ENCODE assay signal across 8 cellular contexts in genomic region chr18:78984941-78985784, GRCh38. TPM values are rescaled to one million over a fixed set of nuclear protein-coding genes. Genes with fewer than 3 reads are reported as not detected.
DNase-seq lines count a peak whose midpoint lies in the region; ATAC-seq and TF ChIP-seq lines count a peak whose summit lies in the region.

No MANE protein-coding gene starts in this region.

- H3K36me3 ChIP-seq in mucosa of descending colon (ENCODE audit: low read depth) = no peaks in the 10 kb centered on the region

- DNase-seq in Daoy (ENCODE audit: low read depth) (peak; percentile 58), NCI-H2029 (lab: John Stamatoyannopoulos, UW) (peak; percentile 78), cardiac fibroblast (ENCODE audit: low read depth in 2 of 2) (peak; percentile 19 to 25), mucosa of descending colon (peak in 1 of 3 donors; percentile 7), KG1 (lab: John Stamatoyannopoulos, UW) (no peak), HCEC 1CT (no peak)

- ATAC-seq in GM21576 (IDR thresholded peaks at IDR 0.05; ENCODE audit: unreplicated experiment) = peak; percentile 72
- ATAC-seq in mucosa of descending colon = peak; percentile 24
- no peak for ATAC-seq in HG02678 (IDR thresholded peaks at IDR 0.05; ENCODE audit: unreplicated experiment)

- intact Hi-C loops in mucosa of descending colon (cut with DNase I, micrococcal nuclease) = no loop called here

- TF ChIP-seq CTCF in cardiac fibroblast (IDR thresholded peaks at IDR 0.05; ENCODE audit: low read depth, low read length) (no peak), mucosa of descending colon (IDR thresholded peaks at IDR 0.05) (no peak)

- no peaks in the 10 kb centered on the region for H3K9me3 ChIP-seq in mucosa of descending colon

- H3K4me3 ChIP-seq in cardiac fibroblast (replicated peaks in 1 of 2; ENCODE audit: low read depth in 2 of 2, low read length in 2 of 2) (no peak overlapping the region), mucosa of descending colon (no peak overlapping the region)

- H3K4me1 ChIP-seq in mucosa of descending colon (ENCODE audit: low read depth) = no peaks in the 10 kb centered on the region

RNA-seq across cellular contexts. Expression of gene SALL3, which starts 5.5 kb away (rescaled TPM):
- total RNA-seq in Daoy (2014; rRNA removed; shearing (Covaris generic)) = 2.8 and 4.1 TPM in 2 replicates
- total RNA-seq in mucosa of descending colon = not detected

Comparison
In these comparisons a context has a peak if more than half of its experiments do, and no peak if none do; other contexts are left out.
1. DNase-seq: peak in Daoy (single experiment), NCI-H2029 (single experiment) and cardiac fibroblast (2 of 2); none in KG1 (single experiment) and HCEC 1CT (single experiment).